21 cellular contexts compared by ENCODE assay signal in the genomic region with DNA sequence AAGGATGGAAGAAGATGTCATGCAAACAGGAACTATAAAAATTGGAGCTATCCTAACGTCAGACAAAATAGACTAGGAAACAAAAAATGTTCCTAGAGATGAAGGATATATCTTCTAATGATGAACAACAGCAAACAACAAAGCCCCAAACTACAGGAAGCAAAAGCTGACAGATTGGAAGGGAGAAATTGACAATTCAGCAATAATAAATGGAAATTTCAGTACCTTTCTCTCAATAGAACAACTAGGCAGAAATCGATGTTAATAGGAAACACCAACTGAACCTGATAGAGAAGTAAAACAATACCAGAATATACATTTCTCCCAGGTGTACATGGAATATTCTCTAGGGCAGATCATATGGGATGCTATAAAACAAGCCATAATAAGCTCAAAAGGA. TPM values are rescaled to one million over a fixed set of nuclear protein-coding genes. Genes with fewer than 3 reads are reported as not detected.
DNase-seq lines count a peak whose midpoint lies in the region; ATAC-seq, FAIRE-seq and TF ChIP-seq lines count a peak whose summit lies in the region.
"Had no signal": no experiment of that assay in that cellular context is flagged by ENCODE, and none has a peak within 500 bp of the region (broad histone marks: within the 10 kb centered on the region; RNA-seq: fewer than 3 reads in every experiment).

No MANE protein-coding gene starts in this region.

- FAIRE-seq in A549 (lab: Jason Lieb, UNC) = no peak
- FAIRE-seq: H54 had no signal

- TF ChIP-seq RAD21 in A549 (conservative IDR thresholded peaks at IDR 0.05 in 1 of 2, IDR thresholded peaks at IDR 0.05 in 1 of 2) = no peak

- ATAC-seq in A549 = no peak
- ATAC-seq in Panc1 = no peak
- ATAC-seq in GM18861 (IDR thresholded peaks at IDR 0.05; ENCODE audit: unreplicated experiment) = no peak

- H3K4me2 ChIP-seq in A549 = no peak overlapping the region

- H3K4me1 ChIP-seq in A549 (no peaks in the 10 kb centered on the region), A673 (ENCODE audit: insufficient read depth, low read length, poor library complexity, severe bottlenecking) (no peaks in the 10 kb centered on the region), Panc1 (ENCODE audit: control insufficient read depth, insufficient read depth, low read length) (no peaks in the 10 kb centered on the region)
- H3K4me1 ChIP-seq: HAP-1 had no signal

- BruUV-seq in A673 (replicated peaks; lab: Mats Ljungman, UMichigan) = TSS peak; percentile 11
- TSS peak; percentile 40 for BruUV-seq in Panc1 (replicated peaks; lab: Mats Ljungman, UMichigan)

- no peak for DNase-seq in A549 (ENCODE audit: low read depth in 1 of 2, low spot score in 1 of 2)
- no peak for DNase-seq in A673 (ENCODE audit: low spot score)
- DNase-seq in Panc1 (ENCODE audit: low read depth, low spot score) = no peak
- DNase-seq in NCI-H524 treated with DMSO at 0.1 percent for 48 hours (lab: John Stamatoyannopoulos, UW) = no peak
- no peak for DNase-seq in AG20443 (ENCODE audit: low spot score)
- DNase-seq: ACHN; C1 segment of cervical spinal cord; Calu3; CD4-positive, alpha-beta memory T cell; COR-L47; DMS53; DMS79 treated with DMSO at 0.1 percent for 48 hours; GOT3; HFFc6 had no signal

- 71% methylated on average over 2 of the region's 2 CpGs for WGBS in A549 (ENCODE audit: missing lambda C conversion rate)

- TF ChIP-seq CTCF in A549 (IDR thresholded peaks at IDR 0.05) (no peak), A673 (conservative IDR thresholded peaks at IDR 0.05; ENCODE audit: low read depth, low read length) (no peak), Panc1 (IDR thresholded peaks at IDR 0.05) (no peak)

- H3K27me3 ChIP-seq in A673 (replicated peaks; ENCODE audit: insufficient read depth, low read depth, low read length, poor library complexity) (peaks cover 7% of the 10 kb centered on the region), Panc1 (ENCODE audit: control insufficient read depth, insufficient read depth, low read length) (no peaks in the 10 kb centered on the region; the same call in none of the 2 replicates)

- in situ Hi-C loops in Panc1 (cut with HindIII; ENCODE audit: low pct_unique_long_range_greater_than_20kb, low sequenced_read_pairs) = no loop called here

- CTCF ChIA-PET in A549 (lab: Yijun Ruan, JAX) (interaction anchor here (2.0 kb wide), 1 partner anchor 22 kb away, joined by 8 read pairs; no protein-coding TSS in a partner anchor), A673 (lab: Charles Lee) (no interaction called here), Panc1 (lab: Charles Lee) (no interaction called here)

- no peaks in the 10 kb centered on the region for H3K9me3 ChIP-seq in A549
- H3K9me3 ChIP-seq in A673 (ENCODE audit: low read depth, low read length, poor library complexity, severe bottlenecking) = no peaks in the 10 kb centered on the region
- no peaks in the 10 kb centered on the region for H3K9me3 ChIP-seq in Panc1 (ENCODE audit: control insufficient read depth, insufficient read depth, low read depth, low read length)
- H3K9me3 ChIP-seq: HAP-1 had no signal

- no peak for TF ChIP-seq EP300 in A549 (IDR thresholded peaks at IDR 0.05)

- no peaks in the 10 kb centered on the region for H3K36me3 ChIP-seq in A673 (ENCODE audit: insufficient read depth, low read length, poor library complexity, severe bottlenecking)
- H3K36me3 ChIP-seq in Panc1 (ENCODE audit: control insufficient read depth, insufficient read depth, low read length) = no peaks in the 10 kb centered on the region

- intact Hi-C loops in A673 (cut with micrococcal nuclease; ENCODE audit: unreplicated experiment) = no loop called here
- intact Hi-C loops in Panc1 (cut with micrococcal nuclease; ENCODE audit: unreplicated experiment) = no loop called here

- POLR2A ChIA-PET in A549 (lab: Yijun Ruan, JAX) = no interaction called here
- POLR2A ChIA-PET in A673 (lab: Charles Lee; ENCODE audit: low non-redundant PET) = no interaction called here
- POLR2A ChIA-PET in Panc1 (lab: Charles Lee) = no interaction called here

- no peak overlapping the region for H3K27ac ChIP-seq in A549
- H3K27ac ChIP-seq in A673 (ENCODE audit: low read depth, low read length, poor library complexity, severe bottlenecking) = no peak overlapping the region
- no peak overlapping the region for H3K27ac ChIP-seq in Panc1 (ENCODE audit: low read length)

- H3K4me3 ChIP-seq in A549 (no peak overlapping the region), A673 (ENCODE audit: low read depth, low read length, poor library complexity, severe bottlenecking) (no peak overlapping the region), Panc1 (ENCODE audit: low read depth in 2 of 2, low read length in 2 of 2) (no peak overlapping the region)
- H3K4me3 ChIP-seq: HAP-1 had no signal

- no peak for TF ChIP-seq POLR2A in A549 (IDR thresholded peaks at IDR 0.05; ENCODE audit: low read length)

TF ChIP-seq in A549, 52 proteins besides CTCF, POLR2A, EP300 and RAD21:
- no peak for TF ChIP-seq HOXA7 (CRISPR knock-in tag; IDR thresholded peaks at IDR 0.05)
- TF ChIP-seq MAFK (IDR thresholded peaks at IDR 0.05; ENCODE audit: partially characterized antibody) = peak; percentile 64
- TF ChIP-seq, protein P1, sequence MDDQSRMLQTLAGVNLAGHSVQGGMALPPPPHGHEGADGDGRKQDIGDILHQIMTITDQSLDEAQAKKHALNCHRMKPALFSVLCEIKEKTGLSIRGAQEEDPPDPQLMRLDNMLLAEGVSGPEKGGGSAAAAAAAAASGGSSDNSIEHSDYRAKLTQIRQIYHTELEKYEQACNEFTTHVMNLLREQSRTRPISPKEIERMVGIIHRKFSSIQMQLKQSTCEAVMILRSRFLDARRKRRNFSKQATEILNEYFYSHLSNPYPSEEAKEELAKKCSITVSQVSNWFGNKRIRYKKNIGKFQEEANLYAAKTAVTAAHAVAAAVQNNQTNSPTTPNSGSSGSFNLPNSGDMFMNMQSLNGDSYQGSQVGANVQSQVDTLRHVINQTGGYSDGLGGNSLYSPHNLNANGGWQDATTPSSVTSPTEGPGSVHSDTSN (IDR thresholded peaks at IDR 0.05) = no peak

RNA-seq across cellular contexts. Expression of gene SCGB3A1, which starts 7.6 kb away (rescaled TPM):
- polyA plus RNA-seq in A549 (2011; rRNA removed) (not detected in 2 replicates), A549 (2017; fragmentation: RNase III; extraction: RNeasy Plus Mini Kit Qiagen cat#74134 plus additional on column Dnase treatment) (not detected in 3 replicates)
- not detected in 2 replicates for polyA plus RNA-seq in A549 (2012; cell fraction: cytosol; rRNA removed)
- polyA plus RNA-seq in A549 (2012; cell fraction: nucleus; rRNA removed) = not detected in 2 replicates
- polyA minus RNA-seq in A549 (2011; rRNA and poly(A)+ RNA removed) = not detected in 2 replicates
- total RNA-seq in A673 (2021) (not detected in 2 replicates), Panc1 (2021; ENCODE audit: unreplicated experiment) (not detected)
- polyA plus RNA-seq in Panc1 (2012; ENCODE audit: insufficient read length) = not detected
- total RNA-seq: A172; Calu3; CD4-positive, alpha-beta memory T cell; Daoy; G401; HFFc6 had no signal
- polyA plus RNA-seq: BJ; CD4-positive, alpha-beta memory T cell had no signal
